In the genomic region with DNA sequence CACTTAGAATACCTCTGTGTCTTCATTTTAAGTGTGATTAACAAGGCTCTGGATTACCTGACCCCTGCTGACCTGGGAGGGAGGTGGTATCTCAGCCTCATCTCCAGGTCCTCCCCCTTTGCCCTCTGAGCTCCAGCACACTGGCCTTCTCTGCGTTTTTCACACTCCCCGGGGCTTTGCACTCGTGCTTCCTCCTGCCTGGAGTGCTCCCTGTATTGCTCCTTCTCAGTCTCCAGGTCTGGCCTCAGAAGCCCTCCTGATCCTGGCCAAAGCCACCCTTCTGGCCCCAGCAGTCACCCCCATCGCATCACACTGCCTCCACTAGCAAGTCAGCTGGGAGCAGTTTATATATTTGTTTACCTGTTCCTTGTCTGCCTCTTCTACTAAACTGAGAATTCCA, we compare ENCODE assay signal across 9 cellular contexts. TPM values are rescaled to one million over a fixed set of nuclear protein-coding genes. Genes with fewer than 3 reads are reported as not detected.
"Had no signal": no experiment of that assay in that cellular context is flagged by ENCODE, and none has a peak within 500 bp of the region (broad histone marks: within the 10 kb centered on the region; RNA-seq: fewer than 3 reads in every experiment).

No MANE protein-coding gene starts in this region.

- ATAC-seq: GM23338 had no signal

- H3K27ac Mint-ChIP-seq: GM23338, H9 had no signal

- H3K4me2 ChIP-seq: GM23338 had no signal

- DNase-seq: H9, HCEC 1CT, IMR-90, KBM-7 had no signal

- H3K4me3 ChIP-seq: GM23338 had no signal

- H3K4me3 Mint-ChIP-seq: GM23338, H9 had no signal

- FAIRE-seq: H1, H54 had no signal

- H3K9me3 Mint-ChIP-seq: GM23338 had no signal

- H2AFZ ChIP-seq: GM23338 had no signal

- H3K27ac ChIP-seq: HL-60 had no signal

RNA-seq across cellular contexts. Expression of gene NEUROG1, which starts 13.6 kb away (rescaled TPM):
- total RNA-seq: GM23338, H1, H9, HT1080, IMR-90 had no signal
- polyA plus RNA-seq: H1, IMR-90 had no signal

RNA-seq across cellular contexts. Expression of gene CXCL14, which starts 29.4 kb away (rescaled TPM):
- total RNA-seq: GM23338, HT1080, IMR-90 had no signal
- polyA plus RNA-seq: IMR-90 had no signal
